In the genomic region with DNA sequence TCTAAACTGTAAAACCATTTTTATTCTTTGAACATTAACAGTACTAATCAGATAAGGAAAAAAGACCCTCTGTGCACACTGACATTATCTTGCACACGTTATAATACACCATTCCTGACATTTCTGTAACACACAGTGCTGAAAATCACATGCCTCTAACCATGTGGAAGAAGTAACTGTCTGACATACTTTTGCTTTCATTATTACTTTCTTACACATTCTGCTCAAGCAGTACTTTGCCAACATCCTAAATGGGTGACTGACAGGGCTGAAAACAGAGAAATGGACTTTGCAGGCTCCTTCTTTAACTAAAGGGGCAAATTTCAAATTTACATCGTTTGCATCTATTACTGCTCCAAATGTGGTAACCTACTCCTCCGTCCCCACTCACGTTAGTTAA, we compare ENCODE assay signal across 1 cellular context.
TF ChIP-seq lines count a peak whose summit lies in the region.

No MANE protein-coding gene starts in this region.

TF ChIP-seq in IMR-90, 13 proteins besides CTCF, POLR2A, EP300 and RAD21:
- TF ChIP-seq CHD1 (IDR thresholded peaks at IDR 0.05; ENCODE audit: low read depth, low read length) (no peak), MAZ (IDR thresholded peaks at IDR 0.05; ENCODE audit: borderline replicate concordance, low read depth, low read length) (no peak), MXI1 (IDR thresholded peaks at IDR 0.05; ENCODE audit: borderline replicate concordance, low read depth, low read length) (peak; percentile 17; the same call in 1 of the 2 replicates)
